Comparison of ENCODE assay signal across 22 cellular contexts in the genomic region with DNA sequence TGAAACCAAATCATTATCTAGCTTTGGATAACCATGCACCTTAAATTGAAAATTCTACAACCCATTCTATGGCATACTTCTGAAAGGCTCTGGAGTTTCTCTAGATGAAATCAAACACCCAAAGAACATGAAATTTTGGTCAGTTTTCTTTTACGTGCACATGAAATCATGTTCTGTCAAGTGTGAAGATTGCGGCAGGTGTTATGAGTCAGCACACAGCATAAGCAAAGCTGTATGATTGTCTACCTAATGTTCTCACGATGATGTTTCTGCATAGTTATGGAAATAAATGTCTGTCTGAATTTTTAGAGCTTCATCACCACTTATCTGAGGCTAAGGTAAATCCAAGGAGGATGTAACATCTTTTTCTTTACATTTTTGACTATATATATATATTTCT.
"Had no signal": no experiment of that assay in that cellular context is flagged by ENCODE, and none has a peak within 500 bp of the region (broad histone marks: within the 10 kb centered on the region; RNA-seq: fewer than 3 reads in every experiment).

No MANE protein-coding gene starts in this region.

- H3K4me1 ChIP-seq: breast epithelium, colonic mucosa, esophagus muscularis mucosa, heart right ventricle, parathyroid adenoma, thyroid gland, upper lobe of right lung had no signal

- H3K27me3 ChIP-seq: breast epithelium, colonic mucosa, esophagus muscularis mucosa, heart right ventricle, thyroid gland, upper lobe of right lung had no signal

- ATAC-seq: effector memory CD8-positive, alpha-beta T cell; heart right ventricle; left colon; right cardiac atrium; stimulated activated naive CD8-positive, alpha-beta T cell treated with anti-CD3 and anti-CD28 coated beads, Interleukin-15, Interleukin-2, amounts not matched to agents 100 U/mL and 50 U/mL, for 24 hours; upper lobe of right lung had no signal

- DNase-seq: activated CD4-positive, alpha-beta memory T cell treated with anti-CD3 and anti-CD28 coated beads for 36 hours; activated CD4-positive, alpha-beta T cell treated with anti-CD3 and anti-CD28 coated beads for 48 hours; activated naive CD4-positive, alpha-beta T cell treated with Interleukin-2 at 50 U/mL for 16 hours; activated naive CD8-positive, alpha-beta T cell treated with anti-CD3 and anti-CD28 coated beads for 36 hours; activated T-cell treated with anti-CD3 and anti-CD28 coated beads, Interleukin-2, amount 50 U/mL, for 48 hours; amniotic stem cell; colonic mucosa; dorsolateral prefrontal cortex; effector memory CD8-positive, alpha-beta T cell; heart right ventricle; left colon; mesenchymal stem cell; nucleus accumbens; right cardiac atrium; stimulated activated CD4-positive, alpha-beta T cell treated with anti-CD3 and anti-CD28 coated beads, Interleukin-4, amount 100 ng/mL, for 4 hours; stimulated activated naive CD8-positive, alpha-beta T cell treated with anti-CD3 and anti-CD28 coated beads, Interleukin-15, Interleukin-2, amounts not matched to agents 100 U/mL and 50 U/mL, for 24 hours; substantia nigra; thyroid gland; upper lobe of right lung had no signal

- H3K4me3 ChIP-seq: breast epithelium, colonic mucosa, dorsolateral prefrontal cortex, esophagus muscularis mucosa, heart right ventricle, thyroid gland, upper lobe of right lung had no signal

- H3K27ac ChIP-seq: breast epithelium, colonic mucosa, esophagus muscularis mucosa, heart right ventricle, parathyroid adenoma, thyroid gland, upper lobe of right lung had no signal

- H3K9me3 ChIP-seq: breast epithelium, colonic mucosa, esophagus muscularis mucosa, heart right ventricle, thyroid gland, upper lobe of right lung had no signal

- H3K36me3 ChIP-seq: breast epithelium, colonic mucosa, esophagus muscularis mucosa, heart right ventricle, thyroid gland, upper lobe of right lung had no signal
